In the genomic region with DNA sequence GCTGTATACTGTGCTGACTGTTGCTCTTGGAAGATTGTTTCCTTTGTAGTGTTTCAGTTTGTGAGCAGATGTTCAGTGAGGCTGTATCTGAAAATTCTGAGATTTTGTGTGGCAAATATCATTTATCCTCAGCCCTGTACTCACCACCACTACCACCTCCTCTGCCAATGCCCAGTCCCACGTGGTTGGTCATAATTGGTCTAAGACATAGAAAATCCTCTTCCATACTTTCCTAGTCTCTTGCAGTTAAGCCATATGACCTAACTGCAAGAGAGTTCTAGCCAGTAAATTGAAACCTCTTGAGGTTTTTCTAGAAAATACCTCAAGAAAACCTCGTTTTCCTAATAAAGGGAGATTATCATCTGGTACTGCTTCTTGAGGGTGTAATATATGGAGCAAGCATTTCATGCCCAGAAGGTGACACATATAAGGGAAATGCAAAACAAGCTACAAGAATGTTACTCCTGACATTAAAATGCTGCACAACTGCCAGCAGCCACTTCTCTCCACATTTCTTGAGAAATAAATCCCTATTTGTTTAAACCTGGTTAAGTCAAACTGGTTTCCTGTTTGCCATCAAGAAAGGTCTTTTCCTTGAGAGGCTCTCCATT, we compare ENCODE assay signal across 9 cellular contexts. TPM values are rescaled to one million over a fixed set of nuclear protein-coding genes. Genes with fewer than 3 reads are reported as not detected.
A peak's percentile ranks its signal among the peaks of the same experiment; 100 is the strongest.
DNase-seq lines count a peak whose midpoint lies in the region; ATAC-seq and TF ChIP-seq lines count a peak whose summit lies in the region.
"Had no signal": no experiment of that assay in that cellular context is flagged by ENCODE, and none has a peak within 500 bp of the region (broad histone marks: within the 10 kb centered on the region; RNA-seq: fewer than 3 reads in every experiment).

No MANE protein-coding gene starts in this region.

- no peaks in the 10 kb centered on the region for H3K79me2 ChIP-seq in fibroblast of lung (ENCODE audit: control insufficient read depth, insufficient read depth, low read length)

- H3K4me1 ChIP-seq in fibroblast of lung (ENCODE audit: control insufficient read depth, extremely low read depth, insufficient read depth, low read length) (peaks cover 9% of the 10 kb centered on the region), prostate gland (replicated peaks) (no peaks in the 10 kb centered on the region)

- H3K4me3 Mint-ChIP-seq in activated T-cell treated with anti-CD3 and anti-CD28 coated beads, Interleukin-2, amount 50 U/mL, for 72 hours = peak overlapping the region in 1 of 2 donors; percentile 3
- H3K4me3 Mint-ChIP-seq in T-cell = no peak overlapping the region
- H3K4me3 Mint-ChIP-seq in stimulated activated naive CD8-positive, alpha-beta T cell treated with anti-CD3 and anti-CD28 coated beads, Interleukin-15, Interleukin-2, amounts not matched to agents 100 ng/mL and 50 ng/mL, for 24 hours = no peak overlapping the region
- H3K4me3 Mint-ChIP-seq: IgD-negative memory B cell had no signal

- H3K4me1 Mint-ChIP-seq in activated T-cell treated with anti-CD3 and anti-CD28 coated beads, Interleukin-2, amount 50 U/mL, for 72 hours (ENCODE audit: low read depth) = peaks cover 71% of the 10 kb centered on the region
- H3K4me1 Mint-ChIP-seq in T-cell = peaks cover 30 to 58% (median 54%) of the 10 kb centered on the region in 3 donors
- peaks cover 46% of the 10 kb centered on the region for H3K4me1 Mint-ChIP-seq in stimulated activated naive CD8-positive, alpha-beta T cell treated with anti-CD3 and anti-CD28 coated beads, Interleukin-15, Interleukin-2, amounts not matched to agents 100 ng/mL and 50 ng/mL, for 24 hours (ENCODE audit: low read depth)

- H3K36me3 Mint-ChIP-seq in activated T-cell treated with anti-CD3 and anti-CD28 coated beads, Interleukin-2, amount 50 U/mL, for 72 hours (ENCODE audit: insufficient read depth in 2 of 2) = peaks cover 11 to 21% of the 10 kb centered on the region in 2 donors
- peaks cover 34% of the 10 kb centered on the region for H3K36me3 Mint-ChIP-seq in T-cell
- peaks cover 71% of the 10 kb centered on the region for H3K36me3 Mint-ChIP-seq in stimulated activated naive CD8-positive, alpha-beta T cell treated with anti-CD3 and anti-CD28 coated beads, Interleukin-15, Interleukin-2, amounts not matched to agents 100 ng/mL and 50 ng/mL, for 24 hours (ENCODE audit: low read depth)

- peak overlapping the region; percentile 54 for H3K27ac ChIP-seq in fibroblast of lung (ENCODE audit: insufficient read depth, low read length)
- no peak overlapping the region for H3K27ac ChIP-seq in prostate gland

- no peaks in the 10 kb centered on the region for H3K9me3 ChIP-seq in fibroblast of lung (ENCODE audit: control insufficient read depth, insufficient read depth, low read depth, low read length)
- H3K9me3 ChIP-seq in prostate gland = no peaks in the 10 kb centered on the region

- H4K20me1 ChIP-seq in fibroblast of lung (ENCODE audit: control insufficient read depth, extremely low read depth, insufficient read depth, low read length) = peaks cover 3% of the 10 kb centered on the region

- H3K36me3 ChIP-seq in fibroblast of lung (ENCODE audit: control insufficient read depth, insufficient read depth, low read length) = peaks cover 2% of the 10 kb centered on the region
- no peaks in the 10 kb centered on the region for H3K36me3 ChIP-seq in prostate gland

- H3K4me3 ChIP-seq in fibroblast of lung (replicated peaks in 1 of 4; ENCODE audit: control extremely low read depth in 1 of 4, insufficient read depth in 1 of 4, low read depth in 3 of 4, low read length in 4 of 4) = no peak overlapping the region
- no peak overlapping the region for H3K4me3 ChIP-seq in prostate gland

- no peaks in the 10 kb centered on the region for H3K9me3 Mint-ChIP-seq in activated T-cell treated with anti-CD3 and anti-CD28 coated beads, Interleukin-2, amount 50 U/mL, for 72 hours
- H3K9me3 Mint-ChIP-seq in T-cell = no peaks in the 10 kb centered on the region
- H3K9me3 Mint-ChIP-seq in stimulated activated naive CD8-positive, alpha-beta T cell treated with anti-CD3 and anti-CD28 coated beads, Interleukin-15, Interleukin-2, amounts not matched to agents 100 ng/mL and 50 ng/mL, for 24 hours = no peaks in the 10 kb centered on the region
- H3K9me3 Mint-ChIP-seq: IgD-negative memory B cell had no signal

- CTCF ChIA-PET in T-cell (lab: Charles Lee) = no interaction called here

- POLR2A ChIA-PET in T-cell (lab: Charles Lee) = interaction anchor here in 1 of 2 donors (0.6 kb wide), 1 partner anchor 30 kb away, joined by 4 read pairs; no protein-coding TSS in a partner anchor

- H3K9ac ChIP-seq in fibroblast of lung (ENCODE audit: insufficient read depth, low read length) = no peak overlapping the region

- peak; percentile 27 to 41 for ATAC-seq in activated T-cell treated with anti-CD3 and anti-CD28 coated beads, Interleukin-2, amount 50 U/mL, for 72 hours (replicated peaks in 1 of 2)
- ATAC-seq in T-cell (replicated peaks in 1 of 4) = peak in 1 of 4 experiments; percentile 23
- no peak for ATAC-seq in activated CD4-positive, CD25-positive, alpha-beta regulatory T cell treated with anti-CD3 and anti-CD28 coated beads, Interleukin-2, amount 50 U/mL, for 24 hours
- ATAC-seq in HG03378 (IDR thresholded peaks at IDR 0.05; ENCODE audit: unreplicated experiment) = no peak

- WGBS in prostate gland = 42% methylated on average over 2 of the region's 2 CpGs

- H3K27me3 ChIP-seq in fibroblast of lung (ENCODE audit: control insufficient read depth, insufficient read depth, low read length) (no peaks in the 10 kb centered on the region), prostate gland (replicated peaks; ENCODE audit: insufficient read depth) (no peaks in the 10 kb centered on the region)

- no peaks in the 10 kb centered on the region for H3K27me3 Mint-ChIP-seq in activated T-cell treated with anti-CD3 and anti-CD28 coated beads, Interleukin-2, amount 50 U/mL, for 72 hours (ENCODE audit: low read depth)
- H3K27me3 Mint-ChIP-seq in T-cell = no peaks in the 10 kb centered on the region
- no peaks in the 10 kb centered on the region for H3K27me3 Mint-ChIP-seq in stimulated activated naive CD8-positive, alpha-beta T cell treated with anti-CD3 and anti-CD28 coated beads, Interleukin-15, Interleukin-2, amounts not matched to agents 100 ng/mL and 50 ng/mL, for 24 hours
- H3K27me3 Mint-ChIP-seq: IgD-negative memory B cell had no signal

- no peak overlapping the region for H2AFZ ChIP-seq in fibroblast of lung (ENCODE audit: low read length)

- TF ChIP-seq CTCF in fibroblast of lung (conservative IDR thresholded peaks at IDR 0.05 in 1 of 2, IDR thresholded peaks at IDR 0.05 in 1 of 2; ENCODE audit: low read depth in 1 of 2, low read length in 2 of 2) (no peak), prostate gland (IDR thresholded peaks at IDR 0.05) (no peak)

- H3K27ac Mint-ChIP-seq in activated T-cell treated with anti-CD3 and anti-CD28 coated beads, Interleukin-2, amount 50 U/mL, for 72 hours = peak overlapping the region; percentile 17
- peak overlapping the region; percentile 62 to 75 for H3K27ac Mint-ChIP-seq in T-cell
- H3K27ac Mint-ChIP-seq in stimulated activated naive CD8-positive, alpha-beta T cell treated with anti-CD3 and anti-CD28 coated beads, Interleukin-15, Interleukin-2, amounts not matched to agents 100 ng/mL and 50 ng/mL, for 24 hours = peak overlapping the region; percentile 85

- TF ChIP-seq POLR2A in prostate gland (IDR thresholded peaks at IDR 0.05) = no peak

- DNase-seq in activated T-cell treated with anti-CD3 and anti-CD28 coated beads, Interleukin-2, amount 50 U/mL, for 72 hours = no peak
- DNase-seq in activated T-cell treated with anti-CD3 and anti-CD28 coated beads, Interleukin-2, amount 50 U/mL, for 1 hour = no peak
- DNase-seq in T-cell (no peak), fibroblast of lung (ENCODE audit: low read depth in 2 of 2) (peak; percentile 62 to 96), prostate gland (ENCODE audit: low spot score) (no peak)

- intact Hi-C loops in prostate gland (cut with DNase I) = no loop called here

- H3K4me2 ChIP-seq in fibroblast of lung (ENCODE audit: extremely low read depth, insufficient read depth, low read length) = no peak overlapping the region

RNA-seq across cellular contexts. Expression of gene ABCE1, which starts 32.8 kb away (rescaled TPM):
- total RNA-seq in activated T-cell treated with anti-CD3 and anti-CD28 coated beads, Interleukin-2, amount 50 U/mL, for 72 hours = 100 to 1,000 TPM in 1 of 2 donors, 10 to 100 TPM in 1; 85.0 to 118 TPM
- total RNA-seq in T-cell (10 to 100 TPM; 47.7 to 73.8 (median 65.4) TPM), fibroblast of lung (76.8 and 91.9 TPM in 2 replicates), prostate gland (10 to 100 TPM; 41.1 to 61.0 TPM)
- polyA plus RNA-seq in fibroblast of lung = 84.8 and 105 TPM in 2 replicates
- polyA plus RNA-seq in fibroblast of lung (2012) = 55.6 and 59.4 TPM in 2 replicates
- 25.0 and 28.1 TPM in 2 replicates for polyA minus RNA-seq in fibroblast of lung (ENCODE audit: low replicate concordance)

RNA-seq across cellular contexts. Expression of gene ANAPC10, which starts 32.9 kb away (rescaled TPM):
- total RNA-seq in activated T-cell treated with anti-CD3 and anti-CD28 coated beads, Interleukin-2, amount 50 U/mL, for 72 hours = 10 to 100 TPM; 25.2 to 29.4 TPM
- total RNA-seq in T-cell (10 to 100 TPM; 13.0 to 21.3 (median 16.3) TPM), fibroblast of lung (27.2 and 28.1 TPM in 2 replicates), prostate gland (10 to 100 TPM; 22.3 to 31.4 TPM)
- polyA plus RNA-seq in fibroblast of lung = 29.4 and 29.7 TPM in 2 replicates
- 12.1 and 15.0 TPM in 2 replicates for polyA plus RNA-seq in fibroblast of lung (2012)
- polyA minus RNA-seq in fibroblast of lung (ENCODE audit: low replicate concordance) = 0.41 and 9.2 TPM in 2 replicates

RNA-seq across cellular contexts. Expression of gene OTUD4, which starts 49.5 kb away (rescaled TPM):
- 10 to 100 TPM; 50.0 to 67.3 TPM for total RNA-seq in activated T-cell treated with anti-CD3 and anti-CD28 coated beads, Interleukin-2, amount 50 U/mL, for 72 hours
- total RNA-seq in T-cell (10 to 100 TPM; 38.8 to 70.1 (median 49.1) TPM), fibroblast of lung (20.0 and 21.3 TPM in 2 replicates), prostate gland (10 to 100 TPM; 22.2 to 43.2 TPM)
- 25.4 and 25.7 TPM in 2 replicates for polyA plus RNA-seq in fibroblast of lung
- polyA plus RNA-seq in fibroblast of lung (2012) = 12.4 and 14.7 TPM in 2 replicates
- polyA minus RNA-seq in fibroblast of lung (ENCODE audit: low replicate concordance) = 16.6 and 18.3 TPM in 2 replicates

Comparison
In these comparisons a context has a peak if more than half of its experiments do, and no peak if none do; other contexts are left out.
1. ATAC-seq: peak in activated T-cell treated with anti-CD3 and anti-CD28 coated beads, Interleukin-2, amount 50 U/mL, for 72 hours (2 of 2); none in activated CD4-positive, CD25-positive, alpha-beta regulatory T cell treated with anti-CD3 and anti-CD28 coated beads, Interleukin-2, amount 50 U/mL, for 24 hours (0 of 2) and HG03378 (single experiment).
2. DNase-seq: peak in fibroblast of lung (2 of 2); none in activated T-cell treated with anti-CD3 and anti-CD28 coated beads, Interleukin-2, amount 50 U/mL, for 72 hours (0 of 2), activated T-cell treated with anti-CD3 and anti-CD28 coated beads, Interleukin-2, amount 50 U/mL, for 1 hour (single experiment), T-cell (0 of 34) and prostate gland (single experiment).
3. H3K27ac Mint-ChIP-seq: peak in every context shown above with its lines; median percentile 85 in stimulated activated naive CD8-positive, alpha-beta T cell treated with anti-CD3 and anti-CD28 coated beads, Interleukin-15, Interleukin-2, amounts not matched to agents 100 ng/mL and 50 ng/mL, for 24 hours; 68 in T-cell; 17 in activated T-cell treated with anti-CD3 and anti-CD28 coated beads, Interleukin-2, amount 50 U/mL, for 72 hours.